18 cellular contexts compared by ENCODE assay signal in genomic region chr16:23843143-23843542, GRCh38. TPM values are rescaled to one million over a fixed set of nuclear protein-coding genes. Genes with fewer than 3 reads are reported as not detected.
DNase-seq lines count a peak whose midpoint lies in the region; ATAC-seq, FAIRE-seq and TF ChIP-seq lines count a peak whose summit lies in the region.
"Had no signal": no experiment of that assay in that cellular context is flagged by ENCODE, and none has a peak within 500 bp of the region (broad histone marks: within the 10 kb centered on the region; RNA-seq: fewer than 3 reads in every experiment).

No MANE protein-coding gene starts in this region.

- ATAC-seq in GM18909 (IDR thresholded peaks at IDR 0.05; ENCODE audit: poor library complexity, unreplicated experiment) = peak; percentile 43
- peak; percentile 36 for ATAC-seq in HG03565 (IDR thresholded peaks at IDR 0.05; ENCODE audit: unreplicated experiment)
- ATAC-seq in activated naive CD8-positive, alpha-beta T cell treated with anti-CD3 and anti-CD28 coated beads, Interleukin-2, amount 50 U/mL, for 24 hours = no peak
- no peak for ATAC-seq in HG02870 (IDR thresholded peaks at IDR 0.05; ENCODE audit: unreplicated experiment)
- ATAC-seq: CD8-positive, alpha-beta T cell; HCT116; left ventricle myocardium superior; sciatic nerve had no signal

- H3K4me1 Mint-ChIP-seq in activated naive CD8-positive, alpha-beta T cell treated with anti-CD3 and anti-CD28 coated beads, Interleukin-2, amount 50 U/mL, for 24 hours = peaks cover 95% of the 10 kb centered on the region
- no peaks in the 10 kb centered on the region for H3K4me1 Mint-ChIP-seq in glutamatergic neuron (ENCODE audit: low read depth, unreplicated experiment)
- H3K4me1 Mint-ChIP-seq: neural progenitor cell had no signal

- FAIRE-seq in GM12891 (lab: Jason Lieb, UNC) = peak; percentile 52

- peak overlapping the region; percentile 89 for H3K27ac Mint-ChIP-seq in activated naive CD8-positive, alpha-beta T cell treated with anti-CD3 and anti-CD28 coated beads, Interleukin-2, amount 50 U/mL, for 24 hours
- no peak overlapping the region for H3K27ac Mint-ChIP-seq in glutamatergic neuron (ENCODE audit: unreplicated experiment)
- H3K27ac Mint-ChIP-seq: neural progenitor cell had no signal

- peaks cover 53% of the 10 kb centered on the region for H3K36me3 Mint-ChIP-seq in activated naive CD8-positive, alpha-beta T cell treated with anti-CD3 and anti-CD28 coated beads, Interleukin-2, amount 50 U/mL, for 24 hours (ENCODE audit: low read depth)
- H3K36me3 Mint-ChIP-seq in glutamatergic neuron (ENCODE audit: unreplicated experiment) = no peaks in the 10 kb centered on the region
- H3K36me3 Mint-ChIP-seq: neural progenitor cell had no signal

- H3K9me3 Mint-ChIP-seq in activated naive CD8-positive, alpha-beta T cell treated with anti-CD3 and anti-CD28 coated beads, Interleukin-2, amount 50 U/mL, for 24 hours = peaks cover 4% of the 10 kb centered on the region
- H3K9me3 Mint-ChIP-seq in glutamatergic neuron (ENCODE audit: unreplicated experiment) = no peaks in the 10 kb centered on the region
- H3K9me3 Mint-ChIP-seq: CD8-positive, alpha-beta T cell; neural progenitor cell had no signal

- no peak for TF ChIP-seq CTCF in glutamatergic neuron (IDR thresholded peaks at IDR 0.05; ENCODE audit: partially characterized antibody, unreplicated experiment)

- peak overlapping the region; percentile 46 for H3K4me3 Mint-ChIP-seq in activated naive CD8-positive, alpha-beta T cell treated with anti-CD3 and anti-CD28 coated beads, Interleukin-2, amount 50 U/mL, for 24 hours
- no peak overlapping the region for H3K4me3 Mint-ChIP-seq in glutamatergic neuron (ENCODE audit: unreplicated experiment)
- H3K4me3 Mint-ChIP-seq: CD8-positive, alpha-beta T cell; neural progenitor cell had no signal

- TF ChIP-seq POLR2A in GM12891 (IDR thresholded peaks at IDR 0.05; ENCODE audit: low read depth, low read length) = no peak

- no peak for DNase-seq in GM12891 (ENCODE audit: insufficient read length, low spot score)
- no peak for DNase-seq in activated naive CD8-positive, alpha-beta T cell treated with anti-CD3 and anti-CD28 coated beads, Interleukin-2, amount 50 U/mL, for 24 hours
- no peak for DNase-seq in stimulated activated CD4-positive, alpha-beta T cell treated with anti-CD3 and anti-CD28 coated beads, Interleukin-4, amount 100 ng/mL, for 4 hours
- no peak for DNase-seq in glutamatergic neuron
- DNase-seq: activated CD4-positive, CD25-positive, alpha-beta regulatory T cell; CD8-positive, alpha-beta T cell; erythroblast; hypothalamus; left ventricle myocardium superior; NCI-H2029 treated with DMSO at 0.1 percent for 48 hours; NCI-H82 had no signal

- H3K27me3 Mint-ChIP-seq in activated naive CD8-positive, alpha-beta T cell treated with anti-CD3 and anti-CD28 coated beads, Interleukin-2, amount 50 U/mL, for 24 hours = no peaks in the 10 kb centered on the region
- peaks cover 6% of the 10 kb centered on the region for H3K27me3 Mint-ChIP-seq in glutamatergic neuron (ENCODE audit: unreplicated experiment)

TF ChIP-seq in GM12891, 5 proteins besides CTCF, POLR2A, EP300 and RAD21:
- TF ChIP-seq TAF1 (IDR thresholded peaks at IDR 0.05; ENCODE audit: low read depth, low read length) = no peak
- TF ChIP-seq SPI1 (IDR thresholded peaks at IDR 0.05; ENCODE audit: low read depth, low read length) = peak; percentile 96
- TF ChIP-seq PAX5 (IDR thresholded peaks at IDR 0.05; ENCODE audit: insufficient read depth, low read length, severe bottlenecking) = no peak
- no peak for TF ChIP-seq POU2F2 (IDR thresholded peaks at IDR 0.05; ENCODE audit: low read depth, low read length)
- TF ChIP-seq POLR2AphosphoS5 (IDR thresholded peaks at IDR 0.05; ENCODE audit: low read depth, low read length) = no peak

RNA-seq across cellular contexts. Expression of gene PRKCB, which starts 7.4 kb away (rescaled TPM):
- polyA plus RNA-seq in GM12891 (2012; ENCODE audit: low read depth, missing spikeins) = 98.4 TPM
- total RNA-seq in glutamatergic neuron (ENCODE audit: unreplicated experiment) = 0.69 TPM
- total RNA-seq: chondrocyte had no signal

Comparison
In these comparisons a context has a peak if more than half of its experiments do, and no peak if none do; other contexts are left out.
1. ATAC-seq: peak in GM18909 (single experiment) and HG03565 (single experiment); none in activated naive CD8-positive, alpha-beta T cell treated with anti-CD3 and anti-CD28 coated beads, Interleukin-2, amount 50 U/mL, for 24 hours (single experiment) and HG02870 (single experiment).